Comparison of ENCODE assay signal across 8 cellular contexts in genomic region chr21:25562660-25563059, GRCh38. TPM values are rescaled to one million over a fixed set of nuclear protein-coding genes. Genes with fewer than 3 reads are reported as not detected.
DNase-seq lines count a peak whose midpoint lies in the region; ATAC-seq and TF ChIP-seq lines count a peak whose summit lies in the region.

No MANE protein-coding gene starts in this region.

- peak; percentile 18; the same call in 2 of the 3 replicates for ATAC-seq in DND-41 (ENCODE audit: insufficient read depth, low read depth)
- no peak for ATAC-seq in HG02981 (IDR thresholded peaks at IDR 0.05; ENCODE audit: unreplicated experiment)
- ATAC-seq in GM19452 (IDR thresholded peaks at IDR 0.05; ENCODE audit: unreplicated experiment) = no peak

- 79 to 82% methylated on average over 6 to 10 of the region's 10 CpGs for WGBS in endodermal cell (ENCODE audit: insufficient coverage in 1 of 2, insufficient read length in 1 of 2), 2 experiments
- WGBS in trophoblast cell (ENCODE audit: extremely low coverage, insufficient coverage, insufficient read length) = no CpG with 5 or more reads among the region's 10 CpGs

- peak; percentile 34 for DNase-seq in DND-41
- DNase-seq in PC-9 = no peak
- DNase-seq in endodermal cell = no peak
- DNase-seq in trophoblast cell = no peak
- DNase-seq in HK-2 (ENCODE audit: unreplicated experiment) = no peak
- no peak for DNase-seq in NCI-H1436 (lab: John Stamatoyannopoulos, UW)

- H3K9me3 Mint-ChIP-seq in endodermal cell = no peaks in the 10 kb centered on the region

- no peaks in the 10 kb centered on the region for H3F3A ChIP-seq in PC-9 (ENCODE audit: insufficient read depth, low read depth)

- H2BK12ac ChIP-seq in trophoblast cell (ENCODE audit: low read length) = no peak overlapping the region

- CTCF ChIA-PET in PC-9 (lab: Charles Lee) = no interaction called here

- no peaks in the 10 kb centered on the region for H3K27me3 ChIP-seq in DND-41 (ENCODE audit: insufficient read depth, low read length, poor library complexity)
- H3K27me3 ChIP-seq in PC-9 (ENCODE audit: insufficient read depth, low read depth) = no peaks in the 10 kb centered on the region
- peaks cover 27% of the 10 kb centered on the region for H3K27me3 ChIP-seq in endodermal cell (ENCODE audit: control insufficient read depth, insufficient read depth, low read length, poor library complexity, severe bottlenecking)
- peaks cover 5% of the 10 kb centered on the region for H3K27me3 ChIP-seq in trophoblast cell (ENCODE audit: insufficient read depth, low read length)

- TF ChIP-seq CTCF in DND-41 (IDR thresholded peaks at IDR 0.05; ENCODE audit: borderline replicate concordance, extremely low read depth, low read length, poor library complexity, severe bottlenecking) (no peak), PC-9 (conservative IDR thresholded peaks at IDR 0.05) (no peak), endodermal cell (conservative IDR thresholded peaks at IDR 0.05) (no peak)

- intact Hi-C loops in PC-9 (cut with micrococcal nuclease; ENCODE audit: unreplicated experiment) = no loop called here

- H3K4ac ChIP-seq in trophoblast cell (ENCODE audit: low read depth, low read length) = no peak overlapping the region

- H3K4me1 Mint-ChIP-seq in endodermal cell = peaks cover 4% of the 10 kb centered on the region

- H3K27me3 Mint-ChIP-seq in endodermal cell (ENCODE audit: insufficient read depth) = peaks cover 46% of the 10 kb centered on the region

- H3K9me3 ChIP-seq in DND-41 (ENCODE audit: insufficient read depth, low read length, severe bottlenecking) (no peaks in the 10 kb centered on the region), PC-9 (ENCODE audit: insufficient read depth, low read depth) (no peaks in the 10 kb centered on the region), endodermal cell (ENCODE audit: control insufficient read depth, low read length) (no peaks in the 10 kb centered on the region), trophoblast cell (ENCODE audit: insufficient read depth, low read depth, low read length) (no peaks in the 10 kb centered on the region)

- no peak overlapping the region for H2AK5ac ChIP-seq in trophoblast cell (ENCODE audit: low read length)

- H3K9ac ChIP-seq in DND-41 (ENCODE audit: low read depth, low read length) = peak overlapping the region; percentile 97
- no peak overlapping the region for H3K9ac ChIP-seq in endodermal cell (ENCODE audit: extremely low read depth, low read length, poor library complexity, severe bottlenecking)
- no peak overlapping the region for H3K9ac ChIP-seq in trophoblast cell (ENCODE audit: low read length)

- no peaks in the 10 kb centered on the region for H3K9me2 ChIP-seq in PC-9 (ENCODE audit: insufficient read depth)

- no peak overlapping the region for H3K18ac ChIP-seq in trophoblast cell (ENCODE audit: low read length)

- H4K91ac ChIP-seq in trophoblast cell (ENCODE audit: low read depth, low read length) = no peak overlapping the region

- H3K4me1 ChIP-seq in DND-41 (ENCODE audit: insufficient read depth, low read length) (peaks cover 67% of the 10 kb centered on the region), PC-9 (replicated peaks; ENCODE audit: insufficient read depth) (no peaks in the 10 kb centered on the region), endodermal cell (ENCODE audit: control insufficient read depth, insufficient read depth, low read length) (no peaks in the 10 kb centered on the region), trophoblast cell (ENCODE audit: control insufficient read depth in 1 of 2, insufficient read depth in 2 of 2, low read length in 2 of 2) (peaks cover 4 to 8% of the 10 kb centered on the region in 2 experiments)

- H3K4me2 ChIP-seq in DND-41 (ENCODE audit: insufficient read depth, low read length) = peak overlapping the region; percentile 86
- peak overlapping the region; percentile 83 for H3K4me2 ChIP-seq in PC-9
- peak overlapping the region; percentile 95 for H3K4me2 ChIP-seq in trophoblast cell (ENCODE audit: low read length)

- POLR2A ChIA-PET in PC-9 (lab: Charles Lee; ENCODE audit: unreplicated experiment) = no interaction called here

- H3K27ac ChIP-seq in DND-41 (ENCODE audit: low read length) (peak overlapping the region; percentile 96), PC-9 (no peak overlapping the region), endodermal cell (ENCODE audit: low read depth, low read length) (no peak overlapping the region), trophoblast cell (ENCODE audit: low read depth, low read length) (no peak overlapping the region)

- no peak overlapping the region for H4K12ac ChIP-seq in trophoblast cell (ENCODE audit: low read depth, low read length)

- H3K4me3 ChIP-seq in DND-41 (ENCODE audit: low read depth in 1 of 2, low read length in 2 of 2) (peak overlapping the region; percentile 36 to 82), PC-9 (peak overlapping the region; percentile 54; the same call in 1 of the 2 replicates), endodermal cell (ENCODE audit: low read length) (no peak overlapping the region), trophoblast cell (ENCODE audit: low read depth, low read length) (no peak overlapping the region)

- H3K4me3 Mint-ChIP-seq in endodermal cell = peak overlapping the region; percentile 65

- no TSS peak for BruUV-seq in PC-9 (replicated peaks; lab: Mats Ljungman, UMichigan)

- H2AFZ ChIP-seq in DND-41 (ENCODE audit: low read depth, low read length) (peak overlapping the region; percentile 84), PC-9 (peak overlapping the region; percentile 81; the same call in 1 of the 2 replicates), trophoblast cell (ENCODE audit: insufficient read depth, low read length, poor library complexity) (no peak overlapping the region)

- H3K27ac Mint-ChIP-seq in endodermal cell = no peak overlapping the region

- no peak overlapping the region for H4K8ac ChIP-seq in trophoblast cell (ENCODE audit: low read depth, low read length)

- no peak overlapping the region for H3K23ac ChIP-seq in trophoblast cell (ENCODE audit: low read length)

- H4K20me1 ChIP-seq in DND-41 (ENCODE audit: insufficient read depth, low read length) = peaks cover 34% of the 10 kb centered on the region
- no peaks in the 10 kb centered on the region for H4K20me1 ChIP-seq in PC-9 (ENCODE audit: insufficient read depth)

- H3K14ac ChIP-seq in trophoblast cell (ENCODE audit: low read length) = no peak overlapping the region

- H2BK5ac ChIP-seq in trophoblast cell (ENCODE audit: low read depth, low read length, poor library complexity) = no peak overlapping the region

- H3K79me1 ChIP-seq in trophoblast cell (ENCODE audit: low read length) = no peaks in the 10 kb centered on the region

- no peak overlapping the region for H2BK120ac ChIP-seq in trophoblast cell (ENCODE audit: insufficient read depth, low read length, poor library complexity)

- H3K36me3 Mint-ChIP-seq in endodermal cell (ENCODE audit: low read depth) = peaks cover 2% of the 10 kb centered on the region

- H3K79me2 ChIP-seq in DND-41 (ENCODE audit: insufficient read depth, low read length) (peaks cover 58% of the 10 kb centered on the region), PC-9 (ENCODE audit: low read depth) (no peaks in the 10 kb centered on the region), trophoblast cell (ENCODE audit: control insufficient read depth, insufficient read depth, low read length, poor library complexity) (no peaks in the 10 kb centered on the region)

- H3K36me3 ChIP-seq in DND-41 (ENCODE audit: insufficient read depth, low read length) = peaks cover 36% of the 10 kb centered on the region
- H3K36me3 ChIP-seq in PC-9 (ENCODE audit: low read depth) = no peaks in the 10 kb centered on the region
- no peaks in the 10 kb centered on the region for H3K36me3 ChIP-seq in endodermal cell (ENCODE audit: control insufficient read depth, insufficient read depth, low read length)
- H3K36me3 ChIP-seq in trophoblast cell (ENCODE audit: control insufficient read depth in 1 of 2, insufficient read depth in 2 of 2, low read length in 2 of 2) = peaks cover 0 to 2% of the 10 kb centered on the region in 2 experiments

RNA-seq across cellular contexts. Expression of gene MRPL39, which starts 44.6 kb away (rescaled TPM):
- total RNA-seq in PC-9 (2021) (15.5 and 21.2 TPM in 2 replicates), endodermal cell (10 to 100 TPM; 43.2 to 46.3 TPM)
- polyA plus RNA-seq in endodermal cell (2013, experiment 1 of 2) = 43.0 TPM
- 40.8 TPM for polyA plus RNA-seq in endodermal cell (2013, experiment 2 of 2)
- 45.7 and 46.6 TPM in 2 replicates for polyA plus RNA-seq in trophoblast cell (2013)

Comparison
In these comparisons a context has a peak if more than half of its experiments do, and no peak if none do; other contexts are left out.
1. H3K4me3 ChIP-seq: peak in DND-41 (2 of 2) and PC-9 (single experiment); none in endodermal cell (single experiment) and trophoblast cell (single experiment).
2. Peak in every context shown above with its lines, with median percentiles within 50 percentile points of each other: H3K4me2 ChIP-seq.